Comparison of ENCODE assay signal across 9 cellular contexts in the genomic region with DNA sequence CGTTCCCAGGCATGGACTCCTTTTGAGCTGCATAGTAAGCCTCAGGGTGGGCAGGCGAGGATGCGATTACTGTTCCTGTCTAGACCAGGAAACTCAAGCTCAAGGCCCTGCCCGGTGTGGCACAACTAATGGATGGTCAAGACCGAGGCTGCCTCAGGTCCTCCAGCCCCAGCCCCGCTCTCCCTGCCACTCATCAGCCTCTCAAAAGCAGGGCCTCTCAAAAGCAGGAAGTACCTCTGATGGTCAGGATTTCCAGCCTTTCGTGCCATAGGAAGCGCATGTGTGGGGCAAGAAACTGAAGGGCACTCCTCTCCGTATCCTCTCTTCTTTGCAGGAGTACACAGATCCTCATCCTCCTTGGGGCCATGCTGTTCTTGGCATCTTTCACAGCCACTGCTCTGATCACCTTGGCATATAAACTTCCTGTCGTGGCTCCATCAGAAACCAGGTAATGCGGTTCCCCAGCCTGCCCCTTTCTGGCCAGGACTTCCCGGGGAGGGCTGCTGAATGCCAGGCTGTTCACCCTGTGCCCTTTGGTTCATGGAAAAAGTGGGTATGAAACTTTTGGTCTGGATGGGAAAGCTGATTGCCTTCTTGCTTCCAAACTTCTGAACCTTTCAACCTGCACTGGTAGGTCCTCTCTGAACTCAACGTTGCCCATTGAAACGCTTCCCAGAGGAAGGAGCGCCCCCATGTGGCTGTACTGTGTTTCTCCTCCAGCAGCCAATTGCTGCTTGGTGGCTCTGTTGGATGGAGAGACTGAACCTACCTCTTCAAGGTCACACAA.
A peak's percentile ranks its signal among the peaks of the same experiment; 100 is the strongest.
DNase-seq lines count a peak whose midpoint lies in the region; ATAC-seq and TF ChIP-seq lines count a peak whose summit lies in the region.
"Had no signal": no experiment of that assay in that cellular context is flagged by ENCODE, and none has a peak within 500 bp of the region (broad histone marks: within the 10 kb centered on the region; RNA-seq: fewer than 3 reads in every experiment).

No MANE protein-coding gene starts in this region.

- H3K27ac ChIP-seq in osteoblast (ENCODE audit: low read depth, low read length), result peak overlapping the region; percentile 35
- H3K27ac ChIP-seq: BLaER1 treated with 17β-estradiol and CSF1 and Interleukin-3, amounts not matched to agents 10 nM and 100 nM had no signal

- H2AFZ ChIP-seq in osteoblast (ENCODE audit: low read length), result no peak overlapping the region

- no peaks in the 10 kb centered on the region for H3K9me3 ChIP-seq in osteoblast (ENCODE audit: low read depth, low read length)
- H3K9me3 ChIP-seq: BLaER1 treated with 17β-estradiol and CSF1 and Interleukin-3, amounts not matched to agents 10 nM and 100 nM had no signal

- peak; percentile 62 for ATAC-seq in HG02870 (IDR thresholded peaks at IDR 0.05; ENCODE audit: unreplicated experiment)
- ATAC-seq in GM19023 (IDR thresholded peaks at IDR 0.05; ENCODE audit: unreplicated experiment), result no peak

- no peaks in the 10 kb centered on the region for H3K27me3 ChIP-seq in osteoblast (ENCODE audit: insufficient read depth, low read length)
- H3K27me3 ChIP-seq: BLaER1 treated with 17β-estradiol and CSF1 and Interleukin-3, amounts not matched to agents 10 nM and 100 nM had no signal

- no peaks in the 10 kb centered on the region for H3K36me3 ChIP-seq in osteoblast (ENCODE audit: insufficient read depth, low read length)
- H3K36me3 ChIP-seq: BLaER1 treated with 17β-estradiol and CSF1 and Interleukin-3, amounts not matched to agents 10 nM and 100 nM had no signal

- peak; percentile 24 to 67 (median 55) for DNase-seq in NCI-H1417 (lab: John Stamatoyannopoulos, UW)
- DNase-seq in NCI-H1417 treated with DMSO at 0.1 percent for 48 hours (lab: John Stamatoyannopoulos, UW), result no peak
- DNase-seq in NCI-H526 (lab: John Stamatoyannopoulos, UW), result peak; percentile 28 to 84
- peak; percentile 80 to 82 for DNase-seq in activated T-cell treated with anti-CD3 and anti-CD28 coated beads, Interleukin-2, amount 50 U/mL, for 48 hours
- DNase-seq in foreskin melanocyte, result peak; percentile 43
- DNase-seq in osteoblast (ENCODE audit: insufficient read length, low spot score, missing footprints), result peak; percentile 82

- H3K4me2 ChIP-seq in osteoblast (ENCODE audit: insufficient read depth, low read length), result no peak overlapping the region

- H3K4me1 ChIP-seq in osteoblast (ENCODE audit: insufficient read depth, low read length), result peaks cover 19% of the 10 kb centered on the region

- peak; percentile 96 for TF ChIP-seq CTCF in osteoblast (IDR thresholded peaks at IDR 0.05; ENCODE audit: extremely low read depth, low read depth, low read length)

- H3K79me2 ChIP-seq in osteoblast (ENCODE audit: insufficient read depth, low read length), result no peaks in the 10 kb centered on the region

- H3K4me3 ChIP-seq in osteoblast (ENCODE audit: insufficient read depth, low read length), result no peak overlapping the region
- H3K4me3 ChIP-seq: BLaER1 treated with 17β-estradiol and CSF1 and Interleukin-3, amounts not matched to agents 10 nM and 100 nM had no signal

- no peaks in the 10 kb centered on the region for H4K20me1 ChIP-seq in osteoblast (ENCODE audit: insufficient read depth, low read length)
- H4K20me1 ChIP-seq: BLaER1 treated with 17β-estradiol and CSF1 and Interleukin-3, amounts not matched to agents 10 nM and 100 nM had no signal
